In the genomic region with DNA sequence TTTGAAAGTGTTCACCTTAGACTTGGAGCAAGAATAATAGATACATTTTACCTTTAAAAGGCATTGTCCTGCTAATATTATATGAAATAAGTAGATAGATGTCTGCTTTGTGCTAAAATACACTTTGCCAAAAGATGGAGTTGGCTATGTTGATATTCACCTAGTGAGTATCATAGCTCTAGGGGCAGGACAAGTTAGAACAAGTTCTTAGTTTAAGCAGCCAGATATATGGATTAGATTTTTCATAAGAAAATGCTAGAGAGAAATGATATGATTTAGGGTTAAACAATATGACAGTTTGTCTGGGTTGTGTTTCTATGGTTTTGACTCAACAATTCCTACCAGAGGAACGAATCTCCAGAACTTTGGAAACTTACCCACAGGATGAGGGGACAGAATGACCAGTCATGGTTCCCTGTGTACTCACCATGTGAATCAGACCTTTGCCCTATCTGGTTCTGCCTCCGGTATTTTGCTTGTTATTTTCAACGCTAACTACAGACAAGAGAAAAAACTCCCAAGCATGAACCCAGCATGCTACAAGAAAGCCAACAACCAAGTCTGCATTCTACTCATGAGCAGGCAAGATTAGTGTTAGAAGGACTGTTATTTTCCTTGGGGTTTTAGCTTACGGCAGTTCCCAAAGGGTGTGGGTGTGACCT, we compare ENCODE assay signal across 13 cellular contexts. TPM values are rescaled to one million over a fixed set of nuclear protein-coding genes. Genes with fewer than 3 reads are reported as not detected.
DNase-seq lines count a peak whose midpoint lies in the region; ATAC-seq and TF ChIP-seq lines count a peak whose summit lies in the region.
"Had no signal": no experiment of that assay in that cellular context is flagged by ENCODE, and none has a peak within 500 bp of the region (broad histone marks: within the 10 kb centered on the region; RNA-seq: fewer than 3 reads in every experiment).

No MANE protein-coding gene starts in this region.

- TF ChIP-seq CTCF in Calu3 (IDR thresholded peaks at IDR 0.05; ENCODE audit: unreplicated experiment) (no peak), right lobe of liver (IDR thresholded peaks at IDR 0.05) (no peak), transverse colon (IDR thresholded peaks at IDR 0.05) (no peak)

- no peak for TF ChIP-seq EP300 in transverse colon (IDR thresholded peaks at IDR 0.05; ENCODE audit: low read depth)

- peaks cover 26% of the 10 kb centered on the region for H3K4me1 Mint-ChIP-seq in Calu3 (ENCODE audit: low read depth, unreplicated experiment)
- peaks cover 70% of the 10 kb centered on the region for H3K4me1 Mint-ChIP-seq in activated T-helper 1 cell treated with anti-CD3 and anti-CD28 coated beads, Interleukin-12 subunit alpha, Interleukin-12 subunit beta, Interleukin-2, Interleukin-4 antibody, amounts not matched to agents 30 ng/mL and 10 ng/mL and 1 ng/mL, durations not matched to agents 14 hours and 24 hours and 36 hours (ENCODE audit: low read depth)

- peaks cover 8% of the 10 kb centered on the region for H3K36me3 Mint-ChIP-seq in Calu3 (ENCODE audit: insufficient read depth, unreplicated experiment)
- peaks cover 13% of the 10 kb centered on the region for H3K36me3 Mint-ChIP-seq in activated T-helper 1 cell treated with anti-CD3 and anti-CD28 coated beads, Interleukin-12 subunit alpha, Interleukin-12 subunit beta, Interleukin-2, Interleukin-4 antibody, amounts not matched to agents 30 ng/mL and 10 ng/mL and 1 ng/mL, durations not matched to agents 14 hours and 24 hours and 36 hours (ENCODE audit: low read depth)

- no peaks in the 10 kb centered on the region for H3K9me3 ChIP-seq in right lobe of liver
- H3K9me3 ChIP-seq in aorta (ENCODE audit: control insufficient read depth, low read length) = peaks cover 1% of the 10 kb centered on the region
- H3K9me3 ChIP-seq in transverse colon = no peaks in the 10 kb centered on the region
- H3K9me3 ChIP-seq: mucosa of descending colon, tibial artery had no signal

- H3K36me3 ChIP-seq in right lobe of liver = peaks cover 0 to 6% (median 2%) of the 10 kb centered on the region in 4 donors
- no peaks in the 10 kb centered on the region for H3K36me3 ChIP-seq in aorta (ENCODE audit: control insufficient read depth in 1 of 2, insufficient read depth in 2 of 2, low read length in 1 of 2)
- H3K36me3 ChIP-seq in transverse colon = no peaks in the 10 kb centered on the region
- H3K36me3 ChIP-seq: cardiac muscle cell, tibial artery had no signal

- intact Hi-C loops in Calu3 (cut with micrococcal nuclease; ENCODE audit: unreplicated experiment) (no loop called here), right lobe of liver (cut with DNase I) (no loop called here), aorta (cut with DNase I) (no loop called here), transverse colon (cut with DNase I; ENCODE audit: low total_unique reads) (no loop called here)
- intact Hi-C loops in activated T-helper 1 cell treated with anti-CD3 and anti-CD28 coated beads, Interleukin-12 subunit alpha, Interleukin-12 subunit beta, Interleukin-2, Interleukin-4 antibody, amounts not matched to agents 30 ng/mL and 10 ng/mL and 1 ng/mL, durations not matched to agents 14 hours and 24 hours and 36 hours (cut with micrococcal nuclease) = loop anchor here (1.0 to 10.0 kb wide), 9 partner anchors 34 to 1347 kb away; a partner anchor contains a TSS

- H3K9me3 Mint-ChIP-seq in Calu3 (ENCODE audit: low read depth, unreplicated experiment) = no peaks in the 10 kb centered on the region
- H3K9me3 Mint-ChIP-seq in activated T-helper 1 cell treated with anti-CD3 and anti-CD28 coated beads, Interleukin-12 subunit alpha, Interleukin-12 subunit beta, Interleukin-2, Interleukin-4 antibody, amounts not matched to agents 30 ng/mL and 10 ng/mL and 1 ng/mL, durations not matched to agents 14 hours and 24 hours and 36 hours = no peaks in the 10 kb centered on the region

- ATAC-seq in right lobe of liver (peak; percentile 52 to 63 (median 61)), HG02588 (IDR thresholded peaks at IDR 0.05; ENCODE audit: unreplicated experiment) (no peak), aorta (ENCODE audit: low FRiP score) (no peak)
- ATAC-seq: mucosa of descending colon had no signal

- CTCF ChIA-PET in Calu3 (lab: Charles Lee) = no interaction called here

- peak overlapping the region; percentile 30 for H3K4me3 Mint-ChIP-seq in Calu3 (ENCODE audit: low read depth, unreplicated experiment)
- H3K4me3 Mint-ChIP-seq in activated T-helper 1 cell treated with anti-CD3 and anti-CD28 coated beads, Interleukin-12 subunit alpha, Interleukin-12 subunit beta, Interleukin-2, Interleukin-4 antibody, amounts not matched to agents 30 ng/mL and 10 ng/mL and 1 ng/mL, durations not matched to agents 14 hours and 24 hours and 36 hours = peak overlapping the region; percentile 96

- peak overlapping the region; percentile 74 to 90 (median 86) for H3K27ac ChIP-seq in right lobe of liver
- no peak overlapping the region for H3K27ac ChIP-seq in substantia nigra (ENCODE audit: low read depth, low read length, poor library complexity, severe bottlenecking)
- no peak overlapping the region for H3K27ac ChIP-seq in aorta (ENCODE audit: low read depth in 1 of 2, low read length in 2 of 2)
- no peak overlapping the region for H3K27ac ChIP-seq in transverse colon
- H3K27ac ChIP-seq: cardiac muscle cell, tibial artery had no signal

- peaks cover 0 to 55% (median 5%) of the 10 kb centered on the region in 4 donors for H3K4me1 ChIP-seq in right lobe of liver
- no peaks in the 10 kb centered on the region for H3K4me1 ChIP-seq in aorta (ENCODE audit: control insufficient read depth in 1 of 2, insufficient read depth in 2 of 2, low read length in 2 of 2)
- peaks cover 0 to 11% (median 4%) of the 10 kb centered on the region in 4 donors for H3K4me1 ChIP-seq in transverse colon

- H3K27me3 ChIP-seq in right lobe of liver (no peaks in the 10 kb centered on the region), aorta (ENCODE audit: control insufficient read depth in 1 of 2, insufficient read depth in 2 of 2, low read length in 1 of 2) (no peaks in the 10 kb centered on the region), transverse colon (peaks cover 10% of the 10 kb centered on the region)

- DNase-seq in Calu3 (no peak), M059J (ENCODE audit: low read depth) (peak; percentile 3), right lobe of liver (peak in 1 of 3 donors; percentile 68), substantia nigra (lab: John Stamatoyannopoulos, UW) (no peak), aorta (no peak), transverse colon (no peak)
- DNase-seq in activated T-helper 1 cell treated with anti-CD3 and anti-CD28 coated beads, Interleukin-12 subunit alpha, Interleukin-12 subunit beta, Interleukin-2, Interleukin-4 antibody, amounts not matched to agents 30 ng/mL and 10 ng/mL and 1 ng/mL, durations not matched to agents 14 hours and 24 hours and 36 hours (ENCODE audit: low spot score) = no peak
- DNase-seq: mucosa of descending colon, NCI-H774, tibial artery had no signal

- TF ChIP-seq POLR2A in right lobe of liver (IDR thresholded peaks at IDR 0.05) = peak; percentile 68
- no peak for TF ChIP-seq POLR2A in transverse colon (IDR thresholded peaks at IDR 0.05)

- H3K27me3 Mint-ChIP-seq in Calu3 (ENCODE audit: unreplicated experiment) = no peaks in the 10 kb centered on the region
- H3K27me3 Mint-ChIP-seq in activated T-helper 1 cell treated with anti-CD3 and anti-CD28 coated beads, Interleukin-12 subunit alpha, Interleukin-12 subunit beta, Interleukin-2, Interleukin-4 antibody, amounts not matched to agents 30 ng/mL and 10 ng/mL and 1 ng/mL, durations not matched to agents 14 hours and 24 hours and 36 hours (ENCODE audit: insufficient read depth) = no peaks in the 10 kb centered on the region

- H3K4me3 ChIP-seq in right lobe of liver (peak overlapping the region; percentile 52 to 80 (median 77)), aorta (ENCODE audit: low read length in 2 of 2) (no peak overlapping the region), transverse colon (no peak overlapping the region)
- H3K4me3 ChIP-seq: cardiac muscle cell, mucosa of descending colon, tibial artery had no signal

- H3K27ac Mint-ChIP-seq in Calu3 (ENCODE audit: unreplicated experiment) = no peak overlapping the region
- H3K27ac Mint-ChIP-seq in activated T-helper 1 cell treated with anti-CD3 and anti-CD28 coated beads, Interleukin-12 subunit alpha, Interleukin-12 subunit beta, Interleukin-2, Interleukin-4 antibody, amounts not matched to agents 30 ng/mL and 10 ng/mL and 1 ng/mL, durations not matched to agents 14 hours and 24 hours and 36 hours = peak overlapping the region; percentile 91

- in situ Hi-C loops in transverse colon (cut with MboI; ENCODE audit: low pct_ligation_motif_present in 1 of 4, low pct_unique_long_range_greater_than_20kb in 1 of 4, low sequenced_read_pairs in 3 of 4) = loop anchor here in 1 of 4 donors (25.0 kb wide), 1 partner anchor 228 kb away; no protein-coding TSS in a partner anchor

- WGBS in right lobe of liver (ENCODE audit: insufficient coverage, low coverage, low lambda C conversion rate, missing lambda C conversion rate) = 7% methylated on average over 4 of the region's 4 CpGs
- 45 to 46% methylated on average over 4 of the region's 4 CpGs for WGBS in aorta, 2 donors
- 33 to 47% methylated on average over 1 to 4 of the region's 4 CpGs for WGBS in transverse colon (ENCODE audit: low coverage in 1 of 2), 2 donors

- no TSS peak for BruUV-seq in Calu3 (replicated peaks; lab: Mats Ljungman, UMichigan)

RNA-seq across cellular contexts. Expression of a gene that starts 1.7 kb away (rescaled TPM):
- total RNA-seq in Calu3 (2022) (8.1 and 16.2 TPM in 2 replicates), right lobe of liver (100 to 1,000 TPM; 110 to 279 (median 175) TPM), aorta (1 to 10 TPM in 1 of 2 donors, under 1 TPM in 1; 0.48 to 1.4 TPM), transverse colon (under 1 TPM in 3 of 4 donors, not detected in 1; 0.32 to 0.82 (median 0.37) TPM)
- total RNA-seq in M059J (2014; rRNA removed; shearing (Covaris generic)) = not detected in 2 replicates
- 58.0 and 58.2 TPM in 2 replicates for total RNA-seq in activated T-helper 1 cell treated with anti-CD3 and anti-CD28 coated beads, Interleukin-12 subunit alpha, Interleukin-12 subunit beta, Interleukin-2, Interleukin-4 antibody, amounts not matched to agents 30 ng/mL and 10 ng/mL and 1 ng/mL, durations not matched to agents 14 hours and 24 hours and 36 hours
- 1 to 10 TPM; 1.0 to 3.5 TPM for polyA plus RNA-seq in aorta
- total RNA-seq: cardiac muscle cell, H4 had no signal

RNA-seq across cellular contexts. Expression of a gene that starts 45.3 kb away (rescaled TPM):
- 0.47 TPM in 1 of 2 replicates, not detected in the other for total RNA-seq in Calu3 (2022)
- total RNA-seq in M059J (2014; rRNA removed; shearing (Covaris generic)) = not detected in 2 replicates
- total RNA-seq in activated T-helper 1 cell treated with anti-CD3 and anti-CD28 coated beads, Interleukin-12 subunit alpha, Interleukin-12 subunit beta, Interleukin-2, Interleukin-4 antibody, amounts not matched to agents 30 ng/mL and 10 ng/mL and 1 ng/mL, durations not matched to agents 14 hours and 24 hours and 36 hours = 0.13 TPM in 1 of 2 replicates, not detected in the other
- total RNA-seq in right lobe of liver = 1 to 10 TPM in 5 of 6 experiments, under 1 TPM in 1; 0.70 to 2.9 (median 2.5) TPM
- total RNA-seq in aorta = 10 to 100 TPM in 1 of 2 donors, 1 to 10 TPM in 1; 9.1 to 42.5 TPM
- polyA plus RNA-seq in aorta = 10 to 100 TPM in 1 of 2 donors, 1 to 10 TPM in 1; 8.6 to 16.4 TPM
- total RNA-seq in transverse colon = 1 to 10 TPM; 1.8 to 4.9 (median 2.2) TPM
- total RNA-seq: cardiac muscle cell had no signal
- polyA plus RNA-seq: cardiac muscle cell had no signal

Comparison
In these comparisons a context has a peak if more than half of its experiments do, and no peak if none do; other contexts are left out.
1. ATAC-seq: peak in right lobe of liver (4 of 4); none in HG02588 (single experiment) and aorta (single experiment).
2. H3K27ac ChIP-seq: peak in right lobe of liver (3 of 3); none in substantia nigra (single experiment), aorta (0 of 2) and transverse colon (0 of 4).
3. H3K4me3 ChIP-seq: peak in right lobe of liver (3 of 3); none in aorta (0 of 2) and transverse colon (0 of 4).